14 cellular contexts compared by ENCODE assay signal in the genomic region with DNA sequence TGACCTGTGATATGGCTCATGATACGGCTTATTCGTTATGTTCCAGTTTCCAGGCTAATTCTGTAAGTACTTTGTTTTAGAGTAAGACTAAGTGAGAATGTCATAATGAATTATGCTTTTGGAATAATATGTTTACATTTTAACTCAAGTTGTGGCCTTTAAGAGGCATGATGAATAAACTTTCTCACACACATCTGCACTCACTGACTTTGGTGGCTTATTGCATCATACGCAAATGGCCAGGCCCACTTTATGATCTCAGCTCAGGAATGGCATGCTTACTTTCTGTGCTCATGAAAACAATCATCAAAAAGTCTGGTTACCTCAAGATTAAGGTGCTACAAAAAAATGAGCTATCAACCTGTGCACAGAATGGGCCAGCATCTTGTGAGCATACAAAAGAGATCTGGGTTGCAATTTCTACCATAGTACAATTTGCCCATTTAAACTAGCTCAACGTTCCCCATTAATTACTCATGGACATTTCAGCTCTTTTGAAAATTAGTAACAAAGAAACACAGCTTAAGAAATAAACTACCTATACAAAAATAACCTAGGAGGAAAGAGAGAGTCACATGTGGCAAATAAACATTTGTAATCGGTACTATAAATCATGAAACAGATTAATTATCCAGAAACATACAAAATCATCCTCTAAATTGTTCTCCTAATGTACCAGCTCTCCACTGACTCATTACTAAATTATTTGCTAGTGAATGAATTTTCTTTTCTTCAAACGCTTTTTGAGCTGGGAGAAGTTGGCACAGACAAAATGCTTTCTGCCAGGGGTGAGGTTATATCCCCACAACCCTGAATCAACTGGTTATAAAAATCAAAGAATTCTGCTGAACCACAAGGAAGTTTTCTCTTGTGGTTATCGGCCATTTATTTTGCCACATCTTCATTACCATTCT.
DNase-seq lines count a peak whose midpoint lies in the region; ATAC-seq, FAIRE-seq and TF ChIP-seq lines count a peak whose summit lies in the region.
"Had no signal": no experiment of that assay in that cellular context is flagged by ENCODE, and none has a peak within 500 bp of the region (broad histone marks: within the 10 kb centered on the region; RNA-seq: fewer than 3 reads in every experiment).

No MANE protein-coding gene starts in this region.

- peaks cover 6% of the 10 kb centered on the region for H3K4me1 ChIP-seq in astrocyte (ENCODE audit: insufficient read depth, low read length)

- peak overlapping the region; percentile 34 for H3K27ac ChIP-seq in astrocyte (ENCODE audit: low read depth, low read length)

- DNase-seq in HCEC 1CT (peak; percentile 88), astrocyte (ENCODE audit: low read depth) (peak; percentile 88), fibroblast of villous mesenchyme (ENCODE audit: low read depth) (peak; percentile 86), stromal cell of bone marrow (ENCODE audit: low read depth) (peak; percentile 45), DMS53 (lab: John Stamatoyannopoulos, UW) (no peak), Ammon's horn (ENCODE audit: low spot score) (no peak)
- DNase-seq: activated naive CD8-positive, alpha-beta T cell treated with anti-CD3 and anti-CD28 coated beads, Interleukin-2, amount 50 U/mL, for 24 hours; DMS153; GOT3; MV-4-11; T-helper 9 cell had no signal

- H3K4me3 ChIP-seq in astrocyte (ENCODE audit: insufficient read depth, low read depth, low read length) = no peak overlapping the region
- H3K4me3 ChIP-seq in fibroblast of villous mesenchyme (ENCODE audit: low read depth, low read length) = no peak overlapping the region

- H3K4me1 Mint-ChIP-seq in astrocyte (ENCODE audit: low read depth, unreplicated experiment) = peaks cover 10% of the 10 kb centered on the region
- H3K4me1 Mint-ChIP-seq: activated naive CD8-positive, alpha-beta T cell treated with anti-CD3 and anti-CD28 coated beads, Interleukin-2, amount 50 U/mL, for 24 hours had no signal

- no peak overlapping the region for H3K4me3 Mint-ChIP-seq in astrocyte (ENCODE audit: unreplicated experiment)
- H3K4me3 Mint-ChIP-seq: activated naive CD8-positive, alpha-beta T cell treated with anti-CD3 and anti-CD28 coated beads, Interleukin-2, amount 50 U/mL, for 24 hours; mesothelial cell of epicardium had no signal

- H4K20me1 ChIP-seq in astrocyte (ENCODE audit: insufficient read depth, low read length) = no peaks in the 10 kb centered on the region

- H3K36me3 Mint-ChIP-seq in astrocyte (ENCODE audit: low read depth, unreplicated experiment) = no peaks in the 10 kb centered on the region
- H3K36me3 Mint-ChIP-seq: mesothelial cell of epicardium had no signal

- H3K79me2 ChIP-seq in astrocyte (ENCODE audit: insufficient read depth, low read length) = no peaks in the 10 kb centered on the region

- no peak for FAIRE-seq in astrocyte (lab: Jason Lieb, UNC)

- H3K27me3 ChIP-seq in astrocyte (ENCODE audit: insufficient read depth, low read length) = no peaks in the 10 kb centered on the region

- H3K9me3 ChIP-seq in astrocyte (ENCODE audit: insufficient read depth, low read depth, low read length) = no peaks in the 10 kb centered on the region

- no peak overlapping the region for H3K9ac ChIP-seq in astrocyte (ENCODE audit: low read length)

- TF ChIP-seq CTCF in astrocyte (IDR thresholded peaks at IDR 0.05; ENCODE audit: insufficient read depth, low read depth, low read length) (no peak), fibroblast of villous mesenchyme (IDR thresholded peaks at IDR 0.05; ENCODE audit: insufficient read depth, low read depth, low read length) (no peak)

- peak overlapping the region; percentile 28 for H3K27ac Mint-ChIP-seq in astrocyte (ENCODE audit: unreplicated experiment)
- H3K27ac Mint-ChIP-seq: activated naive CD8-positive, alpha-beta T cell treated with anti-CD3 and anti-CD28 coated beads, Interleukin-2, amount 50 U/mL, for 24 hours; progenitor cell of endocrine pancreas had no signal

- no peak overlapping the region for H2AFZ ChIP-seq in astrocyte (ENCODE audit: low read depth, low read length)

- H3K27me3 Mint-ChIP-seq in astrocyte (ENCODE audit: low read depth, unreplicated experiment) = peaks cover 5% of the 10 kb centered on the region
- H3K27me3 Mint-ChIP-seq: activated naive CD8-positive, alpha-beta T cell treated with anti-CD3 and anti-CD28 coated beads, Interleukin-2, amount 50 U/mL, for 24 hours; progenitor cell of endocrine pancreas had no signal

- H3K36me3 ChIP-seq in astrocyte (ENCODE audit: insufficient read depth, low read length) = no peaks in the 10 kb centered on the region

- H3K9me3 Mint-ChIP-seq in astrocyte (ENCODE audit: unreplicated experiment) = peaks cover 3% of the 10 kb centered on the region

- no peak for ATAC-seq in HG02588 (IDR thresholded peaks at IDR 0.05; ENCODE audit: unreplicated experiment)
- ATAC-seq: activated naive CD8-positive, alpha-beta T cell treated with anti-CD3 and anti-CD28 coated beads, Interleukin-2, amount 50 U/mL, for 24 hours had no signal

- H3K4me2 ChIP-seq in astrocyte (ENCODE audit: low read length) = peak overlapping the region; percentile 2

Comparison
In these comparisons a context has a peak if more than half of its experiments do, and no peak if none do; other contexts are left out.
1. DNase-seq: peak in HCEC 1CT (single experiment), astrocyte (single experiment), fibroblast of villous mesenchyme (single experiment) and stromal cell of bone marrow (single experiment); none in DMS53 (single experiment) and Ammon's horn (single experiment).